ENCODE assay signal across 20 cellular contexts in the genomic region with DNA sequence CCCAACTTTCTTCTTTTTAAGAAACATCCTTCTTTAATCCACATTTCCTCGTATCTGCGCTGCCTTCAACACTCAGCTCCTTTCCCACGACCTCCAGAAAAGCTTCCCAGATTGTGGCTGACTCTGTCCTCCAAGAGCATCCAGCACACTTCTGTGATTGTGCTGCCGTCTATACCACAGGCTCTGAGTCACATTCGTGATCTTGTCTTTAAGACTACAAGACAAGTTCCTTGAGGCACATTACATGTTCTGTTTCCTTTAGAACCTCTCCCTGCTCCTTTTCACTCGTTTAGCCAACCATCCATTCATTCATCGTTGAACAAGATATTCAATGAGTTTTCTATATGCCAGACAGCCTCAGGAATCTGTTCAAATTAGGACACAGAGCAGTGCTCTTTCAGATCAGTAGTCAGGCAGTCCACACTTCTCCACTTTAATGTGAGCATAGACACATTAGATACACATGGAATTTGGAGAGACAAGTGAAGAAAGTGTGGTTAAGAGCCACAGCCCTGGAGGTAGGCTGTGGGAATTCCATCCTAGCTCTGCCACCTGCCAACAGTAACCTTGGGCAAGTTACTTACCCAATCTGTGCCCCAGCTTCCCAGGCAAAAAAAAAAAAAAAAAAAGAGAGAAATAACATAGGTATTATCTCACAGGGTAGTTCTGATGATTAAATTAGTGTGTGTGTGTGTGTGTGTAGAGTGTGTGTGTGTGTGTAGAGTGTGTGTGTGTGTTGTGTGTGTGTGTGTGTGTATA. TPM values are rescaled to one million over a fixed set of nuclear protein-coding genes. Genes with fewer than 3 reads are reported as not detected.
DNase-seq lines count a peak whose midpoint lies in the region; ATAC-seq, FAIRE-seq and TF ChIP-seq lines count a peak whose summit lies in the region.
"Had no signal": no experiment of that assay in that cellular context is flagged by ENCODE, and none has a peak within 500 bp of the region (broad histone marks: within the 10 kb centered on the region; RNA-seq: fewer than 3 reads in every experiment).

No MANE protein-coding gene starts in this region.

- peaks cover 7% of the 10 kb centered on the region for H3K36me3 ChIP-seq in OCI-LY3 (replicated peaks; ENCODE audit: low read depth, low read length)
- H3K36me3 ChIP-seq: colonic mucosa, neutrophil had no signal

- H3K9ac ChIP-seq in OCI-LY3 (ENCODE audit: low read length), result no peak overlapping the region

- DNase-seq in activated naive CD4-positive, alpha-beta T cell treated with anti-CD3 and anti-CD28 coated beads for 36 hours, result peak; percentile 17
- no peak for DNase-seq in activated naive CD4-positive, alpha-beta T cell treated with anti-CD3 and anti-CD28 coated beads, Interleukin-2, amount 50 U/mL, for 16 hours
- no peak for DNase-seq in activated naive CD8-positive, alpha-beta T cell treated with anti-CD3 and anti-CD28 coated beads, Interleukin-2, amount 50 U/mL, for 24 hours
- DNase-seq in C1 segment of cervical spinal cord (lab: John Stamatoyannopoulos, UW) (no peak), NCI-H748 treated with DMSO at 0.1 percent for 48 hours (lab: John Stamatoyannopoulos, UW) (no peak), GM19239 (ENCODE audit: insufficient read length, low spot score) (no peak)
- DNase-seq: activated CD4-positive, CD25-positive, alpha-beta regulatory T cell; CD8-positive, alpha-beta T cell; colonic mucosa; DND-41; foreskin fibroblast; mucosa of descending colon; NCI-H1694; NCI-H446 treated with DMSO at 0.1 percent for 48 hours; retina had no signal

- no peaks in the 10 kb centered on the region for H3K36me3 Mint-ChIP-seq in activated naive CD4-positive, alpha-beta T cell treated with anti-CD3 and anti-CD28 coated beads for 36 hours (ENCODE audit: low read depth)
- H3K36me3 Mint-ChIP-seq in activated naive CD8-positive, alpha-beta T cell treated with anti-CD3 and anti-CD28 coated beads, Interleukin-2, amount 50 U/mL, for 24 hours (ENCODE audit: low read depth), result peaks cover 1% of the 10 kb centered on the region
- H3K36me3 Mint-ChIP-seq in stimulated activated memory B cell treated with anti-CD40 and anti-IgM and Interleukin-4, amounts not matched to agents 10 μg/mL and 1 μg/mL and 100 μg/mL, for 72 hours, result peaks cover 6% of the 10 kb centered on the region
- H3K36me3 Mint-ChIP-seq: CD8-positive, alpha-beta T cell had no signal

- peak overlapping the region; percentile 42 for H3K27ac Mint-ChIP-seq in activated naive CD4-positive, alpha-beta T cell treated with anti-CD3 and anti-CD28 coated beads for 36 hours
- H3K27ac Mint-ChIP-seq in activated naive CD8-positive, alpha-beta T cell treated with anti-CD3 and anti-CD28 coated beads, Interleukin-2, amount 50 U/mL, for 24 hours, result peak overlapping the region; percentile 79
- peak overlapping the region; percentile 75 for H3K27ac Mint-ChIP-seq in stimulated activated memory B cell treated with anti-CD40 and anti-IgM and Interleukin-4, amounts not matched to agents 10 μg/mL and 1 μg/mL and 100 μg/mL, for 72 hours
- H3K27ac Mint-ChIP-seq: CD8-positive, alpha-beta T cell had no signal

- no peak overlapping the region for H3K27ac ChIP-seq in OCI-LY3 (ENCODE audit: low read length)
- H3K27ac ChIP-seq: colonic mucosa, neutrophil had no signal

- no peaks in the 10 kb centered on the region for H3K27me3 Mint-ChIP-seq in activated naive CD4-positive, alpha-beta T cell treated with anti-CD3 and anti-CD28 coated beads for 36 hours (ENCODE audit: low read depth)
- no peaks in the 10 kb centered on the region for H3K27me3 Mint-ChIP-seq in activated naive CD8-positive, alpha-beta T cell treated with anti-CD3 and anti-CD28 coated beads, Interleukin-2, amount 50 U/mL, for 24 hours
- H3K27me3 Mint-ChIP-seq in stimulated activated memory B cell treated with anti-CD40 and anti-IgM and Interleukin-4, amounts not matched to agents 10 μg/mL and 1 μg/mL and 100 μg/mL, for 72 hours, result no peaks in the 10 kb centered on the region

- FAIRE-seq in GM19239 (lab: Jason Lieb, UNC), result no peak
- FAIRE-seq: urothelium cell line had no signal

- H3K4me3 ChIP-seq in OCI-LY3 (ENCODE audit: low read length), result no peak overlapping the region
- H3K4me3 ChIP-seq: colonic mucosa, mucosa of descending colon had no signal

- H3K4me1 Mint-ChIP-seq in activated naive CD4-positive, alpha-beta T cell treated with anti-CD3 and anti-CD28 coated beads for 36 hours (ENCODE audit: low read depth), result peaks cover 21% of the 10 kb centered on the region
- peaks cover 48% of the 10 kb centered on the region for H3K4me1 Mint-ChIP-seq in activated naive CD8-positive, alpha-beta T cell treated with anti-CD3 and anti-CD28 coated beads, Interleukin-2, amount 50 U/mL, for 24 hours
- peaks cover 65% of the 10 kb centered on the region for H3K4me1 Mint-ChIP-seq in stimulated activated memory B cell treated with anti-CD40 and anti-IgM and Interleukin-4, amounts not matched to agents 10 μg/mL and 1 μg/mL and 100 μg/mL, for 72 hours

- TF ChIP-seq CTCF in OCI-LY3 (IDR thresholded peaks at IDR 0.05; ENCODE audit: low read depth, low read length), result no peak

- no peak overlapping the region for H2AFZ ChIP-seq in OCI-LY3 (ENCODE audit: low read depth, low read length)

- H3K4me2 ChIP-seq in OCI-LY3 (ENCODE audit: low read length), result peak overlapping the region; percentile 27

- H4K20me1 ChIP-seq in OCI-LY3 (ENCODE audit: insufficient read depth, low read length), result no peaks in the 10 kb centered on the region

- no peak for ATAC-seq in activated naive CD8-positive, alpha-beta T cell treated with anti-CD3 and anti-CD28 coated beads, Interleukin-2, amount 50 U/mL, for 24 hours
- ATAC-seq in stimulated activated memory B cell treated with anti-CD40 and anti-IgM and Interleukin-4, amounts not matched to agents 10 μg/mL and 1 μg/mL and 100 μg/mL, for 72 hours, result no peak
- ATAC-seq: CD8-positive, alpha-beta T cell; left lobe of liver; mucosa of descending colon had no signal

- H3K4me3 Mint-ChIP-seq in activated naive CD4-positive, alpha-beta T cell treated with anti-CD3 and anti-CD28 coated beads for 36 hours, result no peak overlapping the region
- H3K4me3 Mint-ChIP-seq in activated naive CD8-positive, alpha-beta T cell treated with anti-CD3 and anti-CD28 coated beads, Interleukin-2, amount 50 U/mL, for 24 hours, result peak overlapping the region; percentile 7
- H3K4me3 Mint-ChIP-seq in stimulated activated memory B cell treated with anti-CD40 and anti-IgM and Interleukin-4, amounts not matched to agents 10 μg/mL and 1 μg/mL and 100 μg/mL, for 72 hours, result no peak overlapping the region
- H3K4me3 Mint-ChIP-seq: CD8-positive, alpha-beta T cell had no signal

- no peaks in the 10 kb centered on the region for H3K9me3 ChIP-seq in OCI-LY3 (ENCODE audit: insufficient read depth, low read length)
- H3K9me3 ChIP-seq: colonic mucosa, mucosa of descending colon, neutrophil had no signal

- no peaks in the 10 kb centered on the region for H3K27me3 ChIP-seq in OCI-LY3 (ENCODE audit: low read depth, low read length)
- H3K27me3 ChIP-seq: colonic mucosa, neutrophil had no signal

- H3K79me2 ChIP-seq in OCI-LY3 (ENCODE audit: low read length), result peaks cover 48% of the 10 kb centered on the region

- no peaks in the 10 kb centered on the region for H3K9me3 Mint-ChIP-seq in activated naive CD4-positive, alpha-beta T cell treated with anti-CD3 and anti-CD28 coated beads for 36 hours
- no peaks in the 10 kb centered on the region for H3K9me3 Mint-ChIP-seq in activated naive CD8-positive, alpha-beta T cell treated with anti-CD3 and anti-CD28 coated beads, Interleukin-2, amount 50 U/mL, for 24 hours
- H3K9me3 Mint-ChIP-seq in stimulated activated memory B cell treated with anti-CD40 and anti-IgM and Interleukin-4, amounts not matched to agents 10 μg/mL and 1 μg/mL and 100 μg/mL, for 72 hours, result no peaks in the 10 kb centered on the region
- H3K9me3 Mint-ChIP-seq: CD8-positive, alpha-beta T cell had no signal

- intact Hi-C loops in activated naive CD4-positive, alpha-beta T cell treated with anti-CD3 and anti-CD28 coated beads for 36 hours (cut with micrococcal nuclease), result loop anchor here (2.0 to 10.0 kb wide), 6 partner anchors 49 to 521 kb away; partner anchors contain the start of genes ATP6V1G1 and TMEM268

- CTCF ChIA-PET in activated naive CD4-positive, alpha-beta T cell treated with anti-CD3 and anti-CD28 coated beads for 36 hours (lab: Charles Lee), result interaction anchor here (0.6 to 7.5 kb wide), 26 partner anchors 11 to 717 kb away, joined by 3 to 83 read pairs (median 4); partner anchors contain the start of gene TEX53

- peaks cover 62% of the 10 kb centered on the region for H3K4me1 ChIP-seq in OCI-LY3 (ENCODE audit: low read length)
- H3K4me1 ChIP-seq: colonic mucosa had no signal

RNA-seq across cellular contexts. Expression of gene WHRN, which starts 18.9 kb away (rescaled TPM):
- total RNA-seq in activated naive CD4-positive, alpha-beta T cell treated with anti-CD3 and anti-CD28 coated beads for 36 hours, result 1 to 10 TPM; 1.9 to 2.1 TPM
